1 cellular context compared by ENCODE assay signal in genomic region chr20:50735813-50736212, GRCh38.
TF ChIP-seq lines count a peak whose summit lies in the region.

No MANE protein-coding gene starts in this region.

TF ChIP-seq in K562, 482 proteins besides CTCF, POLR2A, EP300 and RAD21 (continued from another document and continues in another):
- TF ChIP-seq MBD1 (CRISPR knock-in tag; IDR thresholded peaks at IDR 0.05): no peak
- TF ChIP-seq DACH1 (IDR thresholded peaks at IDR 0.05; ENCODE audit: partially characterized antibody): no peak
- TF ChIP-seq TRIM25 (IDR thresholded peaks at IDR 0.05; ENCODE audit: borderline replicate concordance): no peak
- no peak for TF ChIP-seq KHSRP (IDR thresholded peaks at IDR 0.05)
- peak; percentile 86 for TF ChIP-seq FOSL1 (tag; conservative IDR thresholded peaks at IDR 0.05)
- TF ChIP-seq, protein P1, sequence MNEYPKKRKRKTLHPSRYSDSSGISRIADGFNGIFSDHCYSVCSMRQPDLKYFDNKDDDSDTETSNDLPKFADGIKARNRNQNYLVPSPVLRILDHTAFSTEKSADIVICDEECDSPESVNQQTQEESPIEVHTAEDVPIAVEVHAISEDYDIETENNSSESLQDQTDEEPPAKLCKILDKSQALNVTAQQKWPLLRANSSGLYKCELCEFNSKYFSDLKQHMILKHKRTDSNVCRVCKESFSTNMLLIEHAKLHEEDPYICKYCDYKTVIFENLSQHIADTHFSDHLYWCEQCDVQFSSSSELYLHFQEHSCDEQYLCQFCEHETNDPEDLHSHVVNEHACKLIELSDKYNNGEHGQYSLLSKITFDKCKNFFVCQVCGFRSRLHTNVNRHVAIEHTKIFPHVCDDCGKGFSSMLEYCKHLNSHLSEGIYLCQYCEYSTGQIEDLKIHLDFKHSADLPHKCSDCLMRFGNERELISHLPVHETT (CRISPR knock-in tag; conservative IDR thresholded peaks at IDR 0.05 in 1 of 2, IDR thresholded peaks at IDR 0.05 in 1 of 2): 0 out of 4 replicates have a peak, but pooled peaks of 1 of the 2 experiments have one; percentile 21
- no peak for TF ChIP-seq ELF4 (CRISPR knock-in tag; IDR thresholded peaks at IDR 0.05)
- TF ChIP-seq ZNF316 (IDR thresholded peaks at IDR 0.05): peak; percentile 31; the same call in 1 of the 2 replicates
- no peak for TF ChIP-seq ZNF146 (CRISPR knock-in tag; IDR thresholded peaks at IDR 0.05; ENCODE audit: unreplicated experiment)
- TF ChIP-seq, protein P2, sequence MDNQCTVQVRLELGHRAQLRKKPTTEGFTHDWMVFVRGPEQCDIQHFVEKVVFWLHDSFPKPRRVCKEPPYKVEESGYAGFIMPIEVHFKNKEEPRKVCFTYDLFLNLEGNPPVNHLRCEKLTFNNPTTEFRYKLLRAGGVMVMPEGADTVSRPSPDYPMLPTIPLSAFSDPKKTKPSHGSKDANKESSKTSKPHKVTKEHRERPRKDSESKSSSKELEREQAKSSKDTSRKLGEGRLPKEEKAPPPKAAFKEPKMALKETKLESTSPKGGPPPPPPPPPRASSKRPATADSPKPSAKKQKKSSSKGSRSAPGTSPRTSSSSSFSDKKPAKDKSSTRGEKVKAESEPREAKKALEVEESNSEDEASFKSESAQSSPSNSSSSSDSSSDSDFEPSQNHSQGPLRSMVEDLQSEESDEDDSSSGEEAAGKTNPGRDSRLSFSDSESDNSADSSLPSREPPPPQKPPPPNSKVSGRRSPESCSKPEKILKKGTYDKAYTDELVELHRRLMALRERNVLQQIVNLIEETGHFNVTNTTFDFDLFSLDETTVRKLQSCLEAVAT (IDR thresholded peaks at IDR 0.05): no peak
- no peak for TF ChIP-seq XRCC5 (IDR thresholded peaks at IDR 0.05; ENCODE audit: low read depth, low read length)
- no peak for TF ChIP-seq FOXJ3 (CRISPR knock-in tag; IDR thresholded peaks at IDR 0.05)
- TF ChIP-seq, protein P3, sequence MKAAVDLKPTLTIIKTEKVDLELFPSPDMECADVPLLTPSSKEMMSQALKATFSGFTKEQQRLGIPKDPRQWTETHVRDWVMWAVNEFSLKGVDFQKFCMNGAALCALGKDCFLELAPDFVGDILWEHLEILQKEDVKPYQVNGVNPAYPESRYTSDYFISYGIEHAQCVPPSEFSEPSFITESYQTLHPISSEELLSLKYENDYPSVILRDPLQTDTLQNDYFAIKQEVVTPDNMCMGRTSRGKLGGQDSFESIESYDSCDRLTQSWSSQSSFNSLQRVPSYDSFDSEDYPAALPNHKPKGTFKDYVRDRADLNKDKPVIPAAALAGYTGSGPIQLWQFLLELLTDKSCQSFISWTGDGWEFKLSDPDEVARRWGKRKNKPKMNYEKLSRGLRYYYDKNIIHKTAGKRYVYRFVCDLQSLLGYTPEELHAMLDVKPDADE (conservative IDR thresholded peaks at IDR 0.05; ENCODE audit: control insufficient read depth, low read depth, low read length): no peak
- no peak for TF ChIP-seq ZKSCAN8 (CRISPR knock-in tag; IDR thresholded peaks at IDR 0.05)
- TF ChIP-seq CTBP1 (IDR thresholded peaks at IDR 0.05; ENCODE audit: borderline replicate concordance): peak; percentile 55; the same call in 1 of the 2 replicates
- TF ChIP-seq SMARCC2 (IDR thresholded peaks at IDR 0.05; ENCODE audit: low read depth): peak; percentile 59
- TF ChIP-seq ZNF76 (CRISPR knock-in tag; IDR thresholded peaks at IDR 0.05; ENCODE audit: borderline replicate concordance): no peak
- TF ChIP-seq JUNB (CRISPR knock-in tag; conservative IDR thresholded peaks at IDR 0.05): no peak
- TF ChIP-seq SMAD3 (CRISPR knock-in tag; conservative IDR thresholded peaks at IDR 0.05): no peak
- TF ChIP-seq ZNF121 (CRISPR knock-in tag; conservative IDR thresholded peaks at IDR 0.05): no peak
- no peak for TF ChIP-seq THRAP3 (IDR thresholded peaks at IDR 0.05; ENCODE audit: borderline replicate concordance)
- TF ChIP-seq RHOXF2B (CRISPR knock-in tag; conservative IDR thresholded peaks at IDR 0.05): no peak
- no peak for TF ChIP-seq ZFP30 (CRISPR knock-in tag; IDR thresholded peaks at IDR 0.05; ENCODE audit: borderline replicate concordance)
- TF ChIP-seq ZNF79 (CRISPR knock-in tag; IDR thresholded peaks at IDR 0.05; ENCODE audit: low read depth): no peak
- TF ChIP-seq, protein P4, sequence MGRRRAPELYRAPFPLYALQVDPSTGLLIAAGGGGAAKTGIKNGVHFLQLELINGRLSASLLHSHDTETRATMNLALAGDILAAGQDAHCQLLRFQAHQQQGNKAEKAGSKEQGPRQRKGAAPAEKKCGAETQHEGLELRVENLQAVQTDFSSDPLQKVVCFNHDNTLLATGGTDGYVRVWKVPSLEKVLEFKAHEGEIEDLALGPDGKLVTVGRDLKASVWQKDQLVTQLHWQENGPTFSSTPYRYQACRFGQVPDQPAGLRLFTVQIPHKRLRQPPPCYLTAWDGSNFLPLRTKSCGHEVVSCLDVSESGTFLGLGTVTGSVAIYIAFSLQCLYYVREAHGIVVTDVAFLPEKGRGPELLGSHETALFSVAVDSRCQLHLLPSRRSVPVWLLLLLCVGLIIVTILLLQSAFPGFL (CRISPR knock-in tag; IDR thresholded peaks at IDR 0.05): no peak
- TF ChIP-seq KLF1 (tag; IDR thresholded peaks at IDR 0.05): 0 out of 2 replicates have a peak, but pooled peaks have one; percentile 27
- TF ChIP-seq, protein P5, sequence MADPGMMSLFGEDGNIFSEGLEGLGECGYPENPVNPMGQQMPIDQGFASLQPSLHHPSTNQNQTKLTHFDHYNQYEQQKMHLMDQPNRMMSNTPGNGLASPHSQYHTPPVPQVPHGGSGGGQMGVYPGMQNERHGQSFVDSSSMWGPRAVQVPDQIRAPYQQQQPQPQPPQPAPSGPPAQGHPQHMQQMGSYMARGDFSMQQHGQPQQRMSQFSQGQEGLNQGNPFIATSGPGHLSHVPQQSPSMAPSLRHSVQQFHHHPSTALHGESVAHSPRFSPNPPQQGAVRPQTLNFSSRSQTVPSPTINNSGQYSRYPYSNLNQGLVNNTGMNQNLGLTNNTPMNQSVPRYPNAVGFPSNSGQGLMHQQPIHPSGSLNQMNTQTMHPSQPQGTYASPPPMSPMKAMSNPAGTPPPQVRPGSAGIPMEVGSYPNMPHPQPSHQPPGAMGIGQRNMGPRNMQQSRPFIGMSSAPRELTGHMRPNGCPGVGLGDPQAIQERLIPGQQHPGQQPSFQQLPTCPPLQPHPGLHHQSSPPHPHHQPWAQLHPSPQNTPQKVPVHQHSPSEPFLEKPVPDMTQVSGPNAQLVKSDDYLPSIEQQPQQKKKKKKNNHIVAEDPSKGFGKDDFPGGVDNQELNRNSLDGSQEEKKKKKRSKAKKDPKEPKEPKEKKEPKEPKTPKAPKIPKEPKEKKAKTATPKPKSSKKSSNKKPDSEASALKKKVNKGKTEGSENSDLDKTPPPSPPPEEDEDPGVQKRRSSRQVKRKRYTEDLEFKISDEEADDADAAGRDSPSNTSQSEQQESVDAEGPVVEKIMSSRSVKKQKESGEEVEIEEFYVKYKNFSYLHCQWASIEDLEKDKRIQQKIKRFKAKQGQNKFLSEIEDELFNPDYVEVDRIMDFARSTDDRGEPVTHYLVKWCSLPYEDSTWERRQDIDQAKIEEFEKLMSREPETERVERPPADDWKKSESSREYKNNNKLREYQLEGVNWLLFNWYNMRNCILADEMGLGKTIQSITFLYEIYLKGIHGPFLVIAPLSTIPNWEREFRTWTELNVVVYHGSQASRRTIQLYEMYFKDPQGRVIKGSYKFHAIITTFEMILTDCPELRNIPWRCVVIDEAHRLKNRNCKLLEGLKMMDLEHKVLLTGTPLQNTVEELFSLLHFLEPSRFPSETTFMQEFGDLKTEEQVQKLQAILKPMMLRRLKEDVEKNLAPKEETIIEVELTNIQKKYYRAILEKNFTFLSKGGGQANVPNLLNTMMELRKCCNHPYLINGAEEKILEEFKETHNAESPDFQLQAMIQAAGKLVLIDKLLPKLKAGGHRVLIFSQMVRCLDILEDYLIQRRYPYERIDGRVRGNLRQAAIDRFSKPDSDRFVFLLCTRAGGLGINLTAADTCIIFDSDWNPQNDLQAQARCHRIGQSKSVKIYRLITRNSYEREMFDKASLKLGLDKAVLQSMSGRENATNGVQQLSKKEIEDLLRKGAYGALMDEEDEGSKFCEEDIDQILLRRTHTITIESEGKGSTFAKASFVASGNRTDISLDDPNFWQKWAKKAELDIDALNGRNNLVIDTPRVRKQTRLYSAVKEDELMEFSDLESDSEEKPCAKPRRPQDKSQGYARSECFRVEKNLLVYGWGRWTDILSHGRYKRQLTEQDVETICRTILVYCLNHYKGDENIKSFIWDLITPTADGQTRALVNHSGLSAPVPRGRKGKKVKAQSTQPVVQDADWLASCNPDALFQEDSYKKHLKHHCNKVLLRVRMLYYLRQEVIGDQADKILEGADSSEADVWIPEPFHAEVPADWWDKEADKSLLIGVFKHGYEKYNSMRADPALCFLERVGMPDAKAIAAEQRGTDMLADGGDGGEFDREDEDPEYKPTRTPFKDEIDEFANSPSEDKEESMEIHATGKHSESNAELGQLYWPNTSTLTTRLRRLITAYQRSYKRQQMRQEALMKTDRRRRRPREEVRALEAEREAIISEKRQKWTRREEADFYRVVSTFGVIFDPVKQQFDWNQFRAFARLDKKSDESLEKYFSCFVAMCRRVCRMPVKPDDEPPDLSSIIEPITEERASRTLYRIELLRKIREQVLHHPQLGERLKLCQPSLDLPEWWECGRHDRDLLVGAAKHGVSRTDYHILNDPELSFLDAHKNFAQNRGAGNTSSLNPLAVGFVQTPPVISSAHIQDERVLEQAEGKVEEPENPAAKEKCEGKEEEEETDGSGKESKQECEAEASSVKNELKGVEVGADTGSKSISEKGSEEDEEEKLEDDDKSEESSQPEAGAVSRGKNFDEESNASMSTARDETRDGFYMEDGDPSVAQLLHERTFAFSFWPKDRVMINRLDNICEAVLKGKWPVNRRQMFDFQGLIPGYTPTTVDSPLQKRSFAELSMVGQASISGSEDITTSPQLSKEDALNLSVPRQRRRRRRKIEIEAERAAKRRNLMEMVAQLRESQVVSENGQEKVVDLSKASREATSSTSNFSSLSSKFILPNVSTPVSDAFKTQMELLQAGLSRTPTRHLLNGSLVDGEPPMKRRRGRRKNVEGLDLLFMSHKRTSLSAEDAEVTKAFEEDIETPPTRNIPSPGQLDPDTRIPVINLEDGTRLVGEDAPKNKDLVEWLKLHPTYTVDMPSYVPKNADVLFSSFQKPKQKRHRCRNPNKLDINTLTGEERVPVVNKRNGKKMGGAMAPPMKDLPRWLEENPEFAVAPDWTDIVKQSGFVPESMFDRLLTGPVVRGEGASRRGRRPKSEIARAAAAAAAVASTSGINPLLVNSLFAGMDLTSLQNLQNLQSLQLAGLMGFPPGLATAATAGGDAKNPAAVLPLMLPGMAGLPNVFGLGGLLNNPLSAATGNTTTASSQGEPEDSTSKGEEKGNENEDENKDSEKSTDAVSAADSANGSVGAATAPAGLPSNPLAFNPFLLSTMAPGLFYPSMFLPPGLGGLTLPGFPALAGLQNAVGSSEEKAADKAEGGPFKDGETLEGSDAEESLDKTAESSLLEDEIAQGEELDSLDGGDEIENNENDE (IDR thresholded peaks at IDR 0.05; ENCODE audit: low read depth, low read length): no peak
- no peak for TF ChIP-seq NFE2L1 (tag; IDR thresholded peaks at IDR 0.05; ENCODE audit: borderline replicate concordance, low read depth)
- no peak for TF ChIP-seq CREM (IDR thresholded peaks at IDR 0.05; ENCODE audit: low read depth)
- TF ChIP-seq, protein P6, sequence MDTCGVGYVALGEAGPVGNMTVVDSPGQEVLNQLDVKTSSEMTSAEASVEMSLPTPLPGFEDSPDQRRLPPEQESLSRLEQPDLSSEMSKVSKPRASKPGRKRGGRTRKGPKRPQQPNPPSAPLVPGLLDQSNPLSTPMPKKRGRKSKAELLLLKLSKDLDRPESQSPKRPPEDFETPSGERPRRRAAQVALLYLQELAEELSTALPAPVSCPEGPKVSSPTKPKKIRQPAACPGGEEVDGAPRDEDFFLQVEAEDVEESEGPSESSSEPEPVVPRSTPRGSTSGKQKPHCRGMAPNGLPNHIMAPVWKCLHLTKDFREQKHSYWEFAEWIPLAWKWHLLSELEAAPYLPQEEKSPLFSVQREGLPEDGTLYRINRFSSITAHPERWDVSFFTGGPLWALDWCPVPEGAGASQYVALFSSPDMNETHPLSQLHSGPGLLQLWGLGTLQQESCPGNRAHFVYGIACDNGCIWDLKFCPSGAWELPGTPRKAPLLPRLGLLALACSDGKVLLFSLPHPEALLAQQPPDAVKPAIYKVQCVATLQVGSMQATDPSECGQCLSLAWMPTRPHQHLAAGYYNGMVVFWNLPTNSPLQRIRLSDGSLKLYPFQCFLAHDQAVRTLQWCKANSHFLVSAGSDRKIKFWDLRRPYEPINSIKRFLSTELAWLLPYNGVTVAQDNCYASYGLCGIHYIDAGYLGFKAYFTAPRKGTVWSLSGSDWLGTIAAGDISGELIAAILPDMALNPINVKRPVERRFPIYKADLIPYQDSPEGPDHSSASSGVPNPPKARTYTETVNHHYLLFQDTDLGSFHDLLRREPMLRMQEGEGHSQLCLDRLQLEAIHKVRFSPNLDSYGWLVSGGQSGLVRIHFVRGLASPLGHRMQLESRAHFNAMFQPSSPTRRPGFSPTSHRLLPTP (IDR thresholded peaks at IDR 0.05; ENCODE audit: borderline replicate concordance, extremely low read depth, insufficient read length): no peak
- TF ChIP-seq GTF2E2 (tag; IDR thresholded peaks at IDR 0.05): no peak
- TF ChIP-seq MEF2A (IDR thresholded peaks at IDR 0.05; ENCODE audit: control insufficient read depth, low read depth, low read length): no peak
- TF ChIP-seq GTF2A2 (tag; IDR thresholded peaks at IDR 0.05): no peak
- TF ChIP-seq TSC22D4 (tag; IDR thresholded peaks at IDR 0.05): no peak
- no peak for TF ChIP-seq IFI16 (CRISPR knock-in tag; IDR thresholded peaks at IDR 0.05)
- TF ChIP-seq NFXL1 (CRISPR knock-in tag; IDR thresholded peaks at IDR 0.05): no peak
- no peak for TF ChIP-seq ZNF232 (CRISPR knock-in tag; IDR thresholded peaks at IDR 0.05)
- no peak for TF ChIP-seq CCNT2 (IDR thresholded peaks at IDR 0.05; ENCODE audit: borderline replicate concordance, extremely low read depth, insufficient read length, low read depth, low read length)
- TF ChIP-seq STAT5A (IDR thresholded peaks at IDR 0.05; ENCODE audit: borderline replicate concordance, low read length): no peak
